Comparison of ENCODE assay signal across 23 cellular contexts in the genomic region with DNA sequence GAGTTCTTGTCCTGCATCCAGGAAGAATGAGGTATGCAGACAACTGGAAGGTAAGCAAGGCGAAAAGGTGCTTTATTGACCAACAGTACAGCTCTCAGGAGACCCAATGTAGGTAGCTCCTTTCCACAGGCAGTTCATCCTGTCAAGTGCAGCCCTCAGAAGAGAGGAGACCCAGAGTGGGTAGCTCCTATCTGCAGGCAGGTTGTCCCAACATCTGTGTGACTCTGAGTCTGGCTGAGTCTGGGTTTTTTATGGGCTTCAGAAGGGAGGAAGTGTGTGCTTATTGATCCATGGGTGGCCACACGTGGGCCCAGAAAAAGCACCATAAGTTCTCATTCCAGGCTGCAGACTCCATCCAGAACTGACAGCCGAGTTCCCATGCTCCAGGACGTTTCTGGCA.
"Had no signal": no experiment of that assay in that cellular context is flagged by ENCODE, and none has a peak within 500 bp of the region (broad histone marks: within the 10 kb centered on the region; RNA-seq: fewer than 3 reads in every experiment).

No MANE protein-coding gene starts in this region.

- H3K4me3 Mint-ChIP-seq: natural killer cell; nephron; neural progenitor cell; stimulated activated effector memory CD8-positive, alpha-beta T cell treated with anti-CD3 and anti-CD28 coated beads, Interleukin-12 subunit alpha, Interleukin-12 subunit beta, amount 100 ng/mL, for 72 hours; stimulated activated naive B cell treated with anti-CD40 and anti-IgM and Interleukin-4, amounts not matched to agents 10 μg/mL and 1 μg/mL and 100 μg/mL, for 72 hours; stimulated activated naive CD8-positive, alpha-beta T cell treated with anti-CD3 and anti-CD28 coated beads, Interleukin-15, Interleukin-2, amounts not matched to agents 100 ng/mL and 50 ng/mL, for 24 hours had no signal

- H3K9me3 Mint-ChIP-seq: natural killer cell; nephron; neural progenitor cell; stimulated activated effector memory CD8-positive, alpha-beta T cell treated with anti-CD3 and anti-CD28 coated beads, Interleukin-12 subunit alpha, Interleukin-12 subunit beta, amount 100 ng/mL, for 72 hours; stimulated activated naive CD8-positive, alpha-beta T cell treated with anti-CD3 and anti-CD28 coated beads, Interleukin-15, Interleukin-2, amounts not matched to agents 100 ng/mL and 50 ng/mL, for 24 hours had no signal

- H3K27ac Mint-ChIP-seq: natural killer cell; nephron; neural progenitor cell; progenitor cell of endocrine pancreas; stimulated activated effector memory CD8-positive, alpha-beta T cell treated with anti-CD3 and anti-CD28 coated beads, Interleukin-12 subunit alpha, Interleukin-12 subunit beta, amount 100 ng/mL, for 72 hours; stimulated activated naive B cell treated with anti-CD40 and anti-IgM and Interleukin-4, amounts not matched to agents 10 μg/mL and 1 μg/mL and 100 μg/mL, for 72 hours; stimulated activated naive CD8-positive, alpha-beta T cell treated with anti-CD3 and anti-CD28 coated beads, Interleukin-15, Interleukin-2, amounts not matched to agents 100 ng/mL and 50 ng/mL, for 24 hours had no signal

- H3K4me1 Mint-ChIP-seq: natural killer cell; nephron; stimulated activated effector memory CD8-positive, alpha-beta T cell treated with anti-CD3 and anti-CD28 coated beads, Interleukin-12 subunit alpha, Interleukin-12 subunit beta, amount 100 ng/mL, for 72 hours; stimulated activated naive B cell treated with anti-CD40 and anti-IgM and Interleukin-4, amounts not matched to agents 10 μg/mL and 1 μg/mL and 100 μg/mL, for 72 hours had no signal

- ATAC-seq: natural killer cell; psoas muscle; right cardiac atrium; right lobe of liver; stimulated activated effector memory CD8-positive, alpha-beta T cell treated with anti-CD3 and anti-CD28 coated beads, Interleukin-12 subunit alpha, Interleukin-12 subunit beta, amount 100 ng/mL, for 72 hours; stimulated activated naive B cell treated with anti-CD40 and anti-IgM and Interleukin-4, amounts not matched to agents 10 μg/mL and 1 μg/mL and 100 μg/mL, for 72 hours had no signal

- H3K36me3 Mint-ChIP-seq: natural killer cell; neural progenitor cell; stimulated activated effector memory CD8-positive, alpha-beta T cell treated with anti-CD3 and anti-CD28 coated beads, Interleukin-12 subunit alpha, Interleukin-12 subunit beta, amount 100 ng/mL, for 72 hours had no signal

- DNase-seq: natural killer cell; occipital lobe; ovary; posterior cingulate gyrus; psoas muscle; right cardiac atrium; right lobe of liver; sigmoid colon; small intestine; stimulated activated CD4-positive, alpha-beta T cell treated with anti-CD3 and anti-CD28 coated beads, Interleukin-15, amount 100 ng/mL, for 24 hours; stimulated activated CD4-positive, alpha-beta T cell treated with anti-CD3 and anti-CD28 coated beads, Interleukin-2, amount 100 ng/mL, for 24 hours; stimulated activated CD4-positive, alpha-beta T cell treated with anti-CD3 and anti-CD28 coated beads, Interleukin-2, amount 100 ng/mL, for 48 hours; stimulated activated CD4-positive, alpha-beta T cell treated with anti-CD3 and anti-CD28 coated beads, Interleukin-4, amount 100 ng/mL, for 24 hours; stimulated activated naive B cell treated with anti-CD40 and anti-IgM and Interleukin-4, amounts not matched to agents 10 μg/mL and 1 μg/mL and 100 μg/mL, for 72 hours; stimulated activated naive CD4-positive, alpha-beta T cell treated with Interleukin-2 at 50 U/mL for 16 hours; stomach; thyroid gland; trophoblast cell had no signal

- H3K27me3 Mint-ChIP-seq: progenitor cell of endocrine pancreas had no signal
